8 cellular contexts compared by ENCODE assay signal in the genomic region with DNA sequence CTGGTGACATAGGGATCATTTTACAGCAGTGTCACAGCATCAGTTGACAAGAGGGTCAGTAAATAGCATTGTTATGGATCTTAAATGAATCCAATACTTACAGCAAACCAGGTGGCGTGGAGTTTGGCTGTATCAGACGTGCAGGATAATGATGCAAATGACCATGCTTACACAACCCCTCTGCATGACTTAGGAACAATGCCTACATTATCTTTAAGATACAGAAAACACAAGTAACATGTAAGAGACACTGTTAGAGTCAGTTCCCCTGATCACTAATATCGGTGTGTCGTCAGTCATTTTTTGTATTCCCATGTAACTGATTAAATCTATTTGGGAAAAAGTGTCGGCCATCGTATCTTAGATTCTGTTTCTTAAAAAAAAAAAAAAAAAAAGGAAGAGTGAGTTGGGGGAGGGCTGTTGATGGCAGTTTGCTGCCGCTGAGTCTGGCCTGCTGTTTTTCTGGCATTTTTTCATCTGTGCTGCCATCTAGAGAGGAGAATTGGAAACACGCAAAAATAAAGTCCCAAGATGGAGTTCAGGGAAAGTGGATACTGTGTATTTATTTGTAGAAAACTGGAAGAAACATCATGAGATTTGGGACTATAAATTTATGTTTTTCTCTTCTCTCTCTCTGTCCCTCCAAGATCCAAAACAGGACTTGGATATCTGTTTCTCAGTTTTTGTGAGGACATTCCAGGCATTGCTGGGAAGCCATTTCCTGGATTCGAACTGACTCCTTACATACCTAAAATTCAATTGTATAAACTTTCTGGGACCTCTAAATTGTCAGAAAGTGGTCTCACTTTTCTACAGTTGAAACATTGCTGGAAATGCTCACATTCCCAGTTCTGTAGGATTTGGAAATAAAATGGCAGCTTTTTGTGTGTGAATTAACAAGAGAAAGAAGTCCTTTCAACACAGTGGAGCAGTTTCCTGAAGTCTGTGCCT.
A peak's percentile ranks its signal among the peaks of the same experiment; 100 is the strongest.
DNase-seq lines count a peak whose midpoint lies in the region; ATAC-seq and TF ChIP-seq lines count a peak whose summit lies in the region.

No MANE protein-coding gene starts in this region.

- H3K4me1 ChIP-seq in IMR-90 (ENCODE audit: control insufficient read depth, insufficient read depth, low read length): peaks cover 18% of the 10 kb centered on the region
- H3K4me1 ChIP-seq in OCI-LY3 (ENCODE audit: low read length): peaks cover 26% of the 10 kb centered on the region
- no peaks in the 10 kb centered on the region for H3K4me1 ChIP-seq in right atrium auricular region
- peaks cover 6% of the 10 kb centered on the region for H3K4me1 ChIP-seq in psoas muscle

- peaks cover 3 to 8% of the 10 kb centered on the region in 2 experiments; a peak in 2 of 4 replicates for H3K79me1 ChIP-seq in IMR-90 (ENCODE audit: low read depth in 1 of 2, low read length in 2 of 2)

- H3K14ac ChIP-seq in IMR-90 (replicated peaks; ENCODE audit: low read depth, low read length): peak overlapping the region; percentile 73

- H2BK20ac ChIP-seq in IMR-90 (ENCODE audit: low read depth, low read length): peak overlapping the region; percentile 82

- peak overlapping the region; percentile 94 for H4K91ac ChIP-seq in IMR-90 (ENCODE audit: insufficient read depth, low read depth, low read length)

- H2AFZ ChIP-seq in IMR-90 (replicated peaks; ENCODE audit: low read length, poor library complexity) (peak overlapping the region; percentile 85), OCI-LY3 (ENCODE audit: low read depth, low read length) (peak overlapping the region; percentile 93)

- peak overlapping the region; percentile 97 for H3K18ac ChIP-seq in IMR-90 (ENCODE audit: low read depth, low read length)

- ATAC-seq in GM21528 (IDR thresholded peaks at IDR 0.05; ENCODE audit: low FRiP score, unreplicated experiment): peak; percentile 76
- peak; percentile 74 for ATAC-seq in IMR-90 (ENCODE audit: low read depth)
- ATAC-seq in psoas muscle: peak; percentile 77 to 91 (median 86)
- no peak for ATAC-seq in HG03135 (IDR thresholded peaks at IDR 0.05; ENCODE audit: unreplicated experiment)

- POLR2A ChIA-PET in IMR-90 (lab: Charles Lee; ENCODE audit: unreplicated experiment): interaction anchor here (1.1 to 1.7 kb wide), 2 partner anchors 68 to 167 kb away, joined by 3 to 6 read pairs; a partner anchor contains a TSS

- H3K9me1 ChIP-seq in IMR-90 (ENCODE audit: insufficient read depth, low read length): no peaks in the 10 kb centered on the region; the same call in 1 of the 2 replicates

- TF ChIP-seq CTCF in IMR-90 (conservative IDR thresholded peaks at IDR 0.05; ENCODE audit: low read depth, low read length): peak; percentile 78
- TF ChIP-seq CTCF in OCI-LY3 (IDR thresholded peaks at IDR 0.05; ENCODE audit: low read depth, low read length): peak; percentile 67
- peak; percentile 48 to 72 for TF ChIP-seq CTCF in right atrium auricular region (IDR thresholded peaks at IDR 0.05)
- peak; percentile 67 for TF ChIP-seq CTCF in psoas muscle (IDR thresholded peaks at IDR 0.05)

- TF ChIP-seq RAD21 in IMR-90 (IDR thresholded peaks at IDR 0.05; ENCODE audit: low read length): peak; percentile 78

- H3K36me3 ChIP-seq in IMR-90 (ENCODE audit: control insufficient read depth, insufficient read depth, low read length): no peaks in the 10 kb centered on the region
- no peaks in the 10 kb centered on the region for H3K36me3 ChIP-seq in OCI-LY3 (replicated peaks; ENCODE audit: low read depth, low read length)
- H3K36me3 ChIP-seq in right atrium auricular region: no peaks in the 10 kb centered on the region
- H3K36me3 ChIP-seq in psoas muscle (ENCODE audit: insufficient read depth in 1 of 2, low read depth in 1 of 2): peaks cover 0 to 6% of the 10 kb centered on the region in 2 donors

- H2AK5ac ChIP-seq in IMR-90 (ENCODE audit: low read depth, low read length): peak overlapping the region; percentile 38

- peak overlapping the region; percentile 82 for H3K9ac ChIP-seq in IMR-90 (ENCODE audit: low read depth, low read length)
- H3K9ac ChIP-seq in OCI-LY3 (ENCODE audit: low read length): peak overlapping the region; percentile 46

- peak overlapping the region; percentile 87 for H2BK5ac ChIP-seq in IMR-90 (ENCODE audit: low read depth, low read length, poor library complexity, severe bottlenecking)

- H4K20me1 ChIP-seq in IMR-90 (ENCODE audit: insufficient read depth, low read length) (no peaks in the 10 kb centered on the region), OCI-LY3 (ENCODE audit: insufficient read depth, low read length) (no peaks in the 10 kb centered on the region)

- intact Hi-C loops in IMR-90 (cut with micrococcal nuclease): loop anchor here (1.0 to 5.0 kb wide), 4 partner anchors 69 to 168 kb away; no protein-coding TSS in a partner anchor
- intact Hi-C loops in psoas muscle (cut with DNase I): loop anchor here (1.0 to 10.0 kb wide), 7 partner anchors 52 to 422 kb away; no protein-coding TSS in a partner anchor

- H3K23ac ChIP-seq in IMR-90 (ENCODE audit: low read depth, low read length): peak overlapping the region; percentile 49

- no peaks in the 10 kb centered on the region for H3K27me3 ChIP-seq in IMR-90 (ENCODE audit: control insufficient read depth, insufficient read depth, low read length)
- H3K27me3 ChIP-seq in OCI-LY3 (ENCODE audit: low read depth, low read length): no peaks in the 10 kb centered on the region
- H3K27me3 ChIP-seq in right atrium auricular region: no peaks in the 10 kb centered on the region
- no peaks in the 10 kb centered on the region for H3K27me3 ChIP-seq in psoas muscle (ENCODE audit: insufficient read depth in 3 of 3, low read length in 2 of 3)

- no peak overlapping the region for H3K4me3 ChIP-seq in IMR-90 (ENCODE audit: insufficient read depth, low read depth, low read length)
- peak overlapping the region; percentile 63 for H3K4me3 ChIP-seq in OCI-LY3 (ENCODE audit: low read length)
- H3K4me3 ChIP-seq in right atrium auricular region: no peak overlapping the region
- H3K4me3 ChIP-seq in psoas muscle: peak overlapping the region; percentile 21

- H3K79me2 ChIP-seq in OCI-LY3 (ENCODE audit: low read length): no peaks in the 10 kb centered on the region

- DNase-seq in G401 (ENCODE audit: low spot score): peak; percentile 81
- peak; percentile 83 for DNase-seq in IMR-90
- peak; percentile 78 for DNase-seq in amniotic epithelial cell (ENCODE audit: low read depth)
- DNase-seq in right atrium auricular region (ENCODE audit: low spot score): peak; percentile 70
- DNase-seq in psoas muscle: peak in 1 of 2 donors; percentile 54

- peak overlapping the region; percentile 89 for H3K4ac ChIP-seq in IMR-90 (ENCODE audit: low read depth, low read length)

- peak overlapping the region; percentile 81 to 83 for H4K8ac ChIP-seq in IMR-90 (ENCODE audit: low read depth in 2 of 2, low read length in 2 of 2)

- peak overlapping the region; percentile 76 for H2AK9ac ChIP-seq in IMR-90 (replicated peaks; ENCODE audit: low read depth, low read length, poor library complexity)

- CTCF ChIA-PET in IMR-90 (lab: Yijun Ruan, JAX): interaction anchor here (0.7 to 2.0 kb wide), 5 partner anchors 28 to 183 kb away, joined by 3 to 22 read pairs (median 3); no protein-coding TSS in a partner anchor

- H2BK15ac ChIP-seq in IMR-90 (ENCODE audit: low read depth, low read length): peak overlapping the region; percentile 69; the same call in 2 of the 3 replicates

- WGBS in IMR-90 (ENCODE audit: extremely low coverage in 2 of 2, insufficient read length in 1 of 2), 2 experiments: no CpG with 5 or more reads among the region's 9 CpGs
- WGBS in psoas muscle, 3 donors: 26 to 37% (median 32%) methylated on average over 9 of the region's 9 CpGs

- H3K9me3 ChIP-seq in IMR-90 (ENCODE audit: control insufficient read depth, insufficient read depth, low read length) (no peaks in the 10 kb centered on the region), OCI-LY3 (ENCODE audit: insufficient read depth, low read length) (no peaks in the 10 kb centered on the region), right atrium auricular region (no peaks in the 10 kb centered on the region), psoas muscle (no peaks in the 10 kb centered on the region)

- H3K56ac ChIP-seq in IMR-90 (ENCODE audit: extremely low read depth, insufficient read depth, low read length): peak overlapping the region; percentile 80

- no peak for TF ChIP-seq POLR2A in IMR-90 (IDR thresholded peaks at IDR 0.05; ENCODE audit: low read depth, low read length)

- in situ Hi-C loops in G401 (cut with HindIII; ENCODE audit: low sequenced_read_pairs) (loop anchor here (10.0 kb wide), 2 partner anchors 168 to 272 kb away; no protein-coding TSS in a partner anchor), IMR-90 (cut with MboI; ENCODE audit: low sequenced_read_pairs) (loop anchor here (5.0 to 10.0 kb wide), 4 partner anchors 70 to 392 kb away; a partner anchor contains a TSS)

- H4K5ac ChIP-seq in IMR-90 (ENCODE audit: low read depth, low read length): peak overlapping the region; percentile 99

- H2BK120ac ChIP-seq in IMR-90 (ENCODE audit: low read depth, low read length): peak overlapping the region; percentile 87

- dilution Hi-C loops in IMR-90 (cut with HindIII; ENCODE audit: low sequenced_read_pairs, unreplicated experiment): no loop called here

- H3K4me2 ChIP-seq in IMR-90 (ENCODE audit: low read depth, low read length): peak overlapping the region; percentile 84
- peak overlapping the region; percentile 61 for H3K4me2 ChIP-seq in OCI-LY3 (ENCODE audit: low read length)

- no TSS peak for BruUV-seq in IMR-90 (replicated peaks; lab: Mats Ljungman, UMichigan)

- H3K27ac ChIP-seq in IMR-90 (ENCODE audit: insufficient read depth, low read length): peak overlapping the region; percentile 98
- H3K27ac ChIP-seq in OCI-LY3 (ENCODE audit: low read length): no peak overlapping the region
- H3K27ac ChIP-seq in right atrium auricular region: no peak overlapping the region
- H3K27ac ChIP-seq in psoas muscle: peak overlapping the region; percentile 10

TF ChIP-seq in IMR-90, 13 proteins besides CTCF, POLR2A, EP300 and RAD21:
- TF ChIP-seq MAFK (IDR thresholded peaks at IDR 0.05; ENCODE audit: low read depth, low read length): no peak
- no peak for TF ChIP-seq NFE2L2 (IDR thresholded peaks at IDR 0.05; ENCODE audit: low read depth, low read length)
- TF ChIP-seq CEBPB (IDR thresholded peaks at IDR 0.05; ENCODE audit: low read depth, low read length): peak; percentile 46; the same call in 1 of the 2 replicates
- TF ChIP-seq SMC3 (IDR thresholded peaks at IDR 0.05; ENCODE audit: low read depth, low read length): peak; percentile 90
- no peak for TF ChIP-seq RFX5 (IDR thresholded peaks at IDR 0.05; ENCODE audit: low read depth, low read length)
TF ChIP-seq in IMR-90: peak in this region for 2.

Comparison
In these comparisons a context has a peak if more than half of its experiments do, and no peak if none do; other contexts are left out.
1. H3K27ac ChIP-seq: peak in IMR-90 (single experiment) and psoas muscle (single experiment); none in OCI-LY3 (single experiment) and right atrium auricular region (0 of 2).
2. H3K4me3 ChIP-seq: peak in OCI-LY3 (single experiment) and psoas muscle (single experiment); none in IMR-90 (single experiment) and right atrium auricular region (0 of 2).
3. Peak in every context shown above with its lines, with median percentiles within 50 percentile points of each other: CTCF ChIP-seq.